In the genomic region with DNA sequence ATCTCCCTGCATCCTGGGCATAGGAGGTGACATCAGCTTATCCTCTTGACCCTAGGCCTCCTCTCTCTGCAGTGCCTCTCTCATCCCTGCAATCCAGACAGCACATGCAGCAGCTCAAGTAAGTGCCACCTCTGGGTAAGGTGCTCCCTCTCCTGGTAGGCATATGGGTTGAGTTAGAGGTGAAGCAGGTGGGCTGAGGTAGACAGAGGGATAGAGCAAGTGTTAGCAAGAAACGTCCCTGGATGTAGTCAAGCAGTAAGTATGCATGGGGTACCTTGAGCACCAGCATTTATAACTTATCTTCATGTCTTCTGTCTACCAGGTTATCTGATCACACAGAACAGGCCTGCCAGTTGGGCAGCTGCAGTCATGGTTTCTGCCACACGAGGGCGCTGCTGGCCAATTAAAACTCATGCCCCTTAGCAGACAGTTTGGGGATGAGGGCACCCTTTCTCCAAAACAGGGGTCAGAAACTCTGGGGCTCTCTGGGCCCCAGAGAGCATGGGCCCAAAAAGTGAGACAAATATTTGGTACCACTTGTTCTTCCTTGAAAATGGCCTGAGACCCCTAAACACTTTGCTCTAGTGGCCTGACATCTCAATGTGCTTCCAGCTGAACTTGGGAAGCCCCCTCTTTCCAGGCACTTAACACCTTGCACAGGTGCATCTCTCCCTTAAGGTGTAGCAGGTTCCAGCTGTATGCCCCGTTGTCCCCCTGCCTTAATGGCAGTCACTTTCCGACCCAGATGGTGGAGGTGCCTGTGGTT, we compare ENCODE assay signal across 1 cellular context.
A peak's percentile ranks its signal among the peaks of the same experiment; 100 is the strongest.
TF ChIP-seq lines count a peak whose summit lies in the region.

No MANE protein-coding gene starts in this region.

TF ChIP-seq in K562, 482 proteins besides CTCF, POLR2A, EP300 and RAD21 (continued from another document and continues in another):
- TF ChIP-seq DDX20 (tag; IDR thresholded peaks at IDR 0.05; ENCODE audit: low read depth): no peak
- TF ChIP-seq CC2D1A (IDR thresholded peaks at IDR 0.05): no peak
- no peak for TF ChIP-seq ZBTB2 (IDR thresholded peaks at IDR 0.05)
- no peak for TF ChIP-seq PYGO2 (tag; IDR thresholded peaks at IDR 0.05)
- no peak for TF ChIP-seq PATZ1 (CRISPR knock-in tag; IDR thresholded peaks at IDR 0.05; ENCODE audit: borderline replicate concordance)
- TF ChIP-seq CTBP1 (IDR thresholded peaks at IDR 0.05; ENCODE audit: borderline replicate concordance): peak; percentile 41; the same call in 1 of the 2 replicates
- no peak for TF ChIP-seq ZNF318 (IDR thresholded peaks at IDR 0.05; ENCODE audit: borderline replicate concordance in 1 of 2, low read depth in 1 of 2)
- no peak for TF ChIP-seq YBX1 (IDR thresholded peaks at IDR 0.05)
- TF ChIP-seq USF1 (CRISPR knock-in tag; IDR thresholded peaks at IDR 0.05): no peak
- no peak for TF ChIP-seq ARID3A (IDR thresholded peaks at IDR 0.05; ENCODE audit: borderline replicate concordance, low read depth, low read length)
- TF ChIP-seq SIN3B (IDR thresholded peaks at IDR 0.05; ENCODE audit: low read depth): 0 out of 2 replicates have a peak, but pooled peaks have one; percentile 9
- no peak for TF ChIP-seq MCM3 (IDR thresholded peaks at IDR 0.05)
- TF ChIP-seq, protein P1, sequence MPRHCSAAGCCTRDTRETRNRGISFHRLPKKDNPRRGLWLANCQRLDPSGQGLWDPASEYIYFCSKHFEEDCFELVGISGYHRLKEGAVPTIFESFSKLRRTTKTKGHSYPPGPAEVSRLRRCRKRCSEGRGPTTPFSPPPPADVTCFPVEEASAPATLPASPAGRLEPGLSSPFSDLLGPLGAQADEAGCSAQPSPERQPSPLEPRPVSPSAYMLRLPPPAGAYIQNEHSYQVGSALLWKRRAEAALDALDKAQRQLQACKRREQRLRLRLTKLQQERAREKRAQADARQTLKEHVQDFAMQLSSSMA (CRISPR knock-in tag; IDR thresholded peaks at IDR 0.05): no peak
- TF ChIP-seq PCBP1 (IDR thresholded peaks at IDR 0.05; ENCODE audit: low read depth, low read length, poor library complexity, severe bottlenecking): no peak
- TF ChIP-seq MYNN (IDR thresholded peaks at IDR 0.05): no peak
- TF ChIP-seq MYNN (CRISPR knock-in tag; IDR thresholded peaks at IDR 0.05): no peak
- TF ChIP-seq GTF3C2 (IDR thresholded peaks at IDR 0.05; ENCODE audit: borderline replicate concordance, extremely low read depth, insufficient read length): no peak
- no peak for TF ChIP-seq ZBTB43 (CRISPR knock-in tag; IDR thresholded peaks at IDR 0.05)
- 0 out of 2 replicates have a peak, but pooled peaks have one; percentile 41 for TF ChIP-seq STAG1 (CRISPR knock-in tag; IDR thresholded peaks at IDR 0.05; ENCODE audit: borderline replicate concordance)
- TF ChIP-seq, protein P2, sequence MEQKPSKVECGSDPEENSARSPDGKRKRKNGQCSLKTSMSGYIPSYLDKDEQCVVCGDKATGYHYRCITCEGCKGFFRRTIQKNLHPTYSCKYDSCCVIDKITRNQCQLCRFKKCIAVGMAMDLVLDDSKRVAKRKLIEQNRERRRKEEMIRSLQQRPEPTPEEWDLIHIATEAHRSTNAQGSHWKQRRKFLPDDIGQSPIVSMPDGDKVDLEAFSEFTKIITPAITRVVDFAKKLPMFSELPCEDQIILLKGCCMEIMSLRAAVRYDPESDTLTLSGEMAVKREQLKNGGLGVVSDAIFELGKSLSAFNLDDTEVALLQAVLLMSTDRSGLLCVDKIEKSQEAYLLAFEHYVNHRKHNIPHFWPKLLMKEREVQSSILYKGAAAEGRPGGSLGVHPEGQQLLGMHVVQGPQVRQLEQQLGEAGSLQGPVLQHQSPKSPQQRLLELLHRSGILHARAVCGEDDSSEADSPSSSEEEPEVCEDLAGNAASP (IDR thresholded peaks at IDR 0.05): no peak
- TF ChIP-seq CREB5 (CRISPR knock-in tag; IDR thresholded peaks at IDR 0.05): no peak
- no peak for TF ChIP-seq MLLT1 (IDR thresholded peaks at IDR 0.05)
